1 cellular context compared by ENCODE assay signal in the genomic region with DNA sequence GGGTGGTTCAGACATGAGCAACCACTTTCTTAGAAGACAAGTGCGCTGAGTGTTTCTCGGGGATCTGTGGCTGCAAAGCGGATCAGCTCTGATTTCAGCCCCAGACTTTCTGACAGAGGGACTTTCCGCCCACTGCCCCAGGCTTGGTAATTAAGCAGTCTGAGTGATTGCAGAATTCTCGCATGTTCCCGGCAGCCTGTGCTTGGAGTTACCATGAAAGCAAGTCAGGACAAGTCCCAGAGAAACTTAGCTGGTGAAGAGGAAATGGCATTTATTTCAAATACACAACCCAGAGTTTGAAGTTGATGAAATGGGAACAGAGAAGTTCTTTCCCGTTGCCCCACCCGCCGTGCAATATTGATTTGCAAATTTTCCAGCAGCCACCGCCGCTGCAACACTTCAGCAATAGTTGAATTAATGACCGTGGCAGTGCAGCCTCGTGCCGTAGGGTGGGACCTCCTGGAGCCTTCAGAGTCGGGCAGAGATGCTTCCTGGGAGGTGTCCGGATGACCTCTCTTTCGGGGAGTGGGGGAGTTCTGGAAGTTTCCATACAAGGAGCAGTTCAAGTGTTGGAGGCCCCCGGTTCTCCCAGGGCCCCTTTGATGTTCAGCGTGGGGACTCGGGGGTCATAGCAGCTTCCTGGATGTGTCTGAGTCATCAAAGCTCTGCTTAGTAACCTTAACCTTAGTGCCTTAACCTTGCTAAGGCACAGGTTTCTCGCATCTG.
TF ChIP-seq lines count a peak whose summit lies in the region.

No MANE protein-coding gene starts in this region.

TF ChIP-seq in HEK293, 187 proteins besides CTCF, POLR2A, EP300 and RAD21 (continued from another document):
- TF ChIP-seq, protein P1, sequence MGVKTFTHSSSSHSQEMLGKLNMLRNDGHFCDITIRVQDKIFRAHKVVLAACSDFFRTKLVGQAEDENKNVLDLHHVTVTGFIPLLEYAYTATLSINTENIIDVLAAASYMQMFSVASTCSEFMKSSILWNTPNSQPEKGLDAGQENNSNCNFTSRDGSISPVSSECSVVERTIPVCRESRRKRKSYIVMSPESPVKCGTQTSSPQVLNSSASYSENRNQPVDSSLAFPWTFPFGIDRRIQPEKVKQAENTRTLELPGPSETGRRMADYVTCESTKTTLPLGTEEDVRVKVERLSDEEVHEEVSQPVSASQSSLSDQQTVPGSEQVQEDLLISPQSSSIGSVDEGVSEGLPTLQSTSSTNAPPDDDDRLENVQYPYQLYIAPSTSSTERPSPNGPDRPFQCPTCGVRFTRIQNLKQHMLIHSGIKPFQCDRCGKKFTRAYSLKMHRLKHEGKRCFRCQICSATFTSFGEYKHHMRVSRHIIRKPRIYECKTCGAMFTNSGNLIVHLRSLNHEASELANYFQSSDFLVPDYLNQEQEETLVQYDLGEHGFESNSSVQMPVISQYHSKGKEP (tag by site-specific recombination; IDR thresholded peaks at IDR 0.05) = peak; percentile 89
- TF ChIP-seq TRIM28 (IDR thresholded peaks at IDR 0.05; ENCODE audit: borderline replicate concordance, low read length) (peak; percentile 47; the same call in 1 of the 2 replicates), ZNF112 (tag by site-specific recombination; IDR thresholded peaks at IDR 0.05) (no peak), ZBTB20 (tag by site-specific recombination; IDR thresholded peaks at IDR 0.05) (peak; percentile 56), ZNF837 (tag by site-specific recombination; IDR thresholded peaks at IDR 0.05) (no peak), ZNF544 (tag by site-specific recombination; IDR thresholded peaks at IDR 0.05) (no peak), ZIC2 (tag by site-specific recombination; IDR thresholded peaks at IDR 0.05) (peak; percentile 67)
- TF ChIP-seq, protein P2, sequence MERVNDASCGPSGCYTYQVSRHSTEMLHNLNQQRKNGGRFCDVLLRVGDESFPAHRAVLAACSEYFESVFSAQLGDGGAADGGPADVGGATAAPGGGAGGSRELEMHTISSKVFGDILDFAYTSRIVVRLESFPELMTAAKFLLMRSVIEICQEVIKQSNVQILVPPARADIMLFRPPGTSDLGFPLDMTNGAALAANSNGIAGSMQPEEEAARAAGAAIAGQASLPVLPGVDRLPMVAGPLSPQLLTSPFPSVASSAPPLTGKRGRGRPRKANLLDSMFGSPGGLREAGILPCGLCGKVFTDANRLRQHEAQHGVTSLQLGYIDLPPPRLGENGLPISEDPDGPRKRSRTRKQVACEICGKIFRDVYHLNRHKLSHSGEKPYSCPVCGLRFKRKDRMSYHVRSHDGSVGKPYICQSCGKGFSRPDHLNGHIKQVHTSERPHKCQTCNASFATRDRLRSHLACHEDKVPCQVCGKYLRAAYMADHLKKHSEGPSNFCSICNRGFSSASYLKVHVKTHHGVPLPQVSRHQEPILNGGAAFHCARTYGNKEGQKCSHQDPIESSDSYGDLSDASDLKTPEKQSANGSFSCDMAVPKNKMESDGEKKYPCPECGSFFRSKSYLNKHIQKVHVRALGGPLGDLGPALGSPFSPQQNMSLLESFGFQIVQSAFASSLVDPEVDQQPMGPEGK (tag by site-specific recombination; IDR thresholded peaks at IDR 0.05) = no peak
TF ChIP-seq in HEK293: peak in this region for 9.
